ENCODE assay signal across 8 cellular contexts in the genomic region with DNA sequence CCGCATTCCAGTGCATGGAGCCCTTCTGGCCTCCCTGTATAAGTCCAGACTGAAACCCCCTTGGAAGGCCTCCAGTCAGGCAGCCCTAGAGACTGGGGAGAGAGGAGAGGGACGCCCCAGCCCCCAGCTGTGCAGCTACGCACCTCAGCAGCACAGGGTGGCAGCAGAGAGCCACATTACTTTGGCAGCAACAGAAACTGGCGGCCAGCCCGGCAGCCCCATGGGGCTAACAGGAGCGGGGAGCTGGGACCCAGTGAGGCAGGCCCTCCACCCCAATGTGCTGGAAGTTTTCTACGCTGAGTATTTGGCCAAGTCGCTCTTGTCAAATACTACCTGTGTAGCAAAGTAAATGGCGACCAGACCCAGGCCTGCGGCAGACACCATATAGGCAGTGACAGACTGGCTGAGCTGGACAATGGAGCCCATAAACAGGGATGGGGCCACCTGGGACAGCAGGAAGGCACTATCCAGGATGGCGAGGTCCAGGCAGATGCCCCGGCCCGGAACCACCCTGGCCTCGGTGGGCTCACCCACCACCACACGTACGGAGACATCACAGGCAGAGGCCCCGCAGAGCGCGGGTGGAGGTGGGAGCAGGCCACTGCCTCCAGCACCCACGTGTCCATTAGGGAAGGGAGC. TPM values are rescaled to one million over a fixed set of nuclear protein-coding genes. Genes with fewer than 3 reads are reported as not detected.
DNase-seq lines count a peak whose midpoint lies in the region; ATAC-seq and TF ChIP-seq lines count a peak whose summit lies in the region.

No MANE protein-coding gene starts in this region.

- WGBS in tibial nerve, 2 donors, result 39 to 53% methylated on average over 6 to 16 of the region's 20 CpGs

- TF ChIP-seq POLR2A in tibial nerve (IDR thresholded peaks at IDR 0.05), result no peak

- no peaks in the 10 kb centered on the region for H3K9me3 Mint-ChIP-seq in CD14-positive monocyte
- no peaks in the 10 kb centered on the region for H3K9me3 Mint-ChIP-seq in osteocyte (ENCODE audit: unreplicated experiment)

- DNase-seq in CD14-positive monocyte (ENCODE audit: low spot score) (peak; percentile 80), HuH-7 (ENCODE audit: low spot score) (peak; percentile 93), RPMI7951 (ENCODE audit: low read depth) (peak; percentile 42), foreskin melanocyte (peak; percentile 29), osteocyte (ENCODE audit: extremely low spot score, unreplicated experiment) (peak; percentile 92), tibial nerve (ENCODE audit: low spot score in 2 of 2) (peak; percentile 67 to 87)
- peak; percentile 63 for DNase-seq in activated effector memory CD4-positive, alpha-beta T cell treated with Interleukin-2 at 50 U/mL for 16 hours

- peaks cover 2 to 8% (median 5%) of the 10 kb centered on the region in 3 donors for H3K27me3 Mint-ChIP-seq in CD14-positive monocyte (ENCODE audit: low read depth in 3 of 3)
- no peaks in the 10 kb centered on the region for H3K27me3 Mint-ChIP-seq in osteocyte (ENCODE audit: unreplicated experiment)

- intact Hi-C loops in CD14-positive monocyte (cut with micrococcal nuclease), result loop anchor here (1.0 to 5.0 kb wide), 3 partner anchors 52 to 132 kb away; no protein-coding TSS in a partner anchor

- no peak overlapping the region for H3K4me3 Mint-ChIP-seq in CD14-positive monocyte
- H3K4me3 Mint-ChIP-seq in osteocyte (ENCODE audit: unreplicated experiment), result peak overlapping the region; percentile 35

- H3K36me3 Mint-ChIP-seq in CD14-positive monocyte (no peaks in the 10 kb centered on the region), osteocyte (ENCODE audit: unreplicated experiment) (no peaks in the 10 kb centered on the region)

- no peak overlapping the region for H3K4me3 ChIP-seq in tibial nerve

- no peaks in the 10 kb centered on the region for H3K9me3 ChIP-seq in tibial nerve

- H3K4me1 Mint-ChIP-seq in CD14-positive monocyte (peaks cover 10% of the 10 kb centered on the region), osteocyte (ENCODE audit: unreplicated experiment) (peaks cover 4% of the 10 kb centered on the region)

- TF ChIP-seq EP300 in tibial nerve (IDR thresholded peaks at IDR 0.05), result peak in 1 of 2 donors; percentile 36

- peaks cover 0 to 6% (median 2%) of the 10 kb centered on the region in 4 donors for H3K4me1 ChIP-seq in tibial nerve

- TF ChIP-seq CTCF in CD14-positive monocyte (IDR thresholded peaks at IDR 0.05) (peak; percentile 91), osteocyte (IDR thresholded peaks at IDR 0.05) (peak; percentile 93), tibial nerve (IDR thresholded peaks at IDR 0.05) (peak; percentile 77 to 90 (median 85))

- H3K27me3 ChIP-seq in tibial nerve, result no peaks in the 10 kb centered on the region

- H3K36me3 ChIP-seq in tibial nerve, result no peaks in the 10 kb centered on the region

- no peak overlapping the region for H3K27ac ChIP-seq in tibial nerve

- H3K27ac Mint-ChIP-seq in CD14-positive monocyte (peak overlapping the region in 1 of 7 donors; percentile 37), osteocyte (ENCODE audit: unreplicated experiment) (no peak overlapping the region)

- ATAC-seq in GM19452 (IDR thresholded peaks at IDR 0.05; ENCODE audit: unreplicated experiment), result peak; percentile 85

RNA-seq across cellular contexts. Expression of a gene that starts 21.2 kb away (rescaled TPM):
- polyA plus RNA-seq in CD14-positive monocyte, result under 1 TPM in 1 of 2 donors, not detected in 1; 0.11 TPM
- 4.4 and 4.7 TPM in 2 replicates for total RNA-seq in RPMI7951 (2014; rRNA removed; shearing (Covaris generic))
- 1.1 and 1.6 TPM in 2 replicates for total RNA-seq in osteocyte
- 1 to 10 TPM in 2 of 4 donors, under 1 TPM in 2; 0.44 to 2.9 (median 1.3) TPM for total RNA-seq in tibial nerve

RNA-seq across cellular contexts. Expression of a gene that starts 27.3 kb away (rescaled TPM):
- 1 to 10 TPM; 1.4 to 2.6 TPM for polyA plus RNA-seq in CD14-positive monocyte
- total RNA-seq in RPMI7951 (2014; rRNA removed; shearing (Covaris generic)), result 14.3 and 16.1 TPM in 2 replicates
- total RNA-seq in osteocyte (46.4 and 50.4 TPM in 2 replicates), tibial nerve (10 to 100 TPM; 22.4 to 29.7 (median 26.2) TPM)

Comparison
In these comparisons a context has a peak if more than half of its experiments do, and no peak if none do; other contexts are left out.
1. DNase-seq: peak in every context shown above with its lines; median percentile 93 in HuH-7; 92 in osteocyte; 80 in CD14-positive monocyte; 77 in tibial nerve; 63 in activated effector memory CD4-positive, alpha-beta T cell treated with Interleukin-2 at 50 U/mL for 16 hours; 42 in RPMI7951; 29 in foreskin melanocyte.